ENCODE assay signal across 8 cellular contexts in the genomic region with DNA sequence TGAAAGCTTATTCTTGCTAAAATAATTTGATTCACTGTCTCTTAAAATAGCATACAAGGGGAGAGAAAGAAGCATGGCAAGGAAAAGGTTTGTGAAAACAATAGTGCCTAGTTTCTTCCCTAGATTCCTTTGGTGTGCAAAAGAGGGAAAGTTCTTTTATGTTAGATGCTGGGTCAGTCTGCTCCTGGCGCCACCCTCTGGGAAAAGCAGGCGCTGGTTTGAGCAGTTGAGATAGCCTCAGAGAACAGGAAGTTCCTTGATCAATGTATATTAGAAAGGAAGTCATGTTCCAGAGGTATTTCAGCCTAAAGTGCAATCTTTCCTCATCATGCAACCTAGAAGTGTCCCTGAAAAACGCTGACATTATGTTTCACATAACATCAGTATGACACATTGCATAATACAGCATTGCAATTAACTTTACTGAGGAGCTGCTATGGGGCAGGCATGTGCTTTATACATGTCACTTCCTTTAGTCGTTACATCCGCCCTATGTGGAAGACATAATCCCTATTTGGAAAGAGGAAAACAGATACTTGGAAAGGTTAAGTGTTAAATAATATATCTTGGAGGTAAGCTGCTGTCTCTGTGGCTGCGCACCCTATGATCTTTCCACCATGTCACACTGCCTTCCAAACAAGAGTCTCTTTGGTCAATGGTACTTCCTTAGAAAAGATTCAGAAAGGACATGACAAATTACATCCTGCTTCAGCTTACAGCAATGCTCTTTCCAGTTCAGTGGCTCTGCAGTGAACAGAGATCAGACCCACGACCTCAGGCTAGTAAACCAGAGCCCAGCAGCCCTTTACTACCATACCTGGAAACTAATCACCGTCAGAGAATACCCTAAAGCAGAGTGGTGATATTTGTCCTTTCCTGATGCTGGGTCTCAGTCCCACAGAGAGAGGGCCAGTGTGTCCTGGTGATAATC.
DNase-seq lines count a peak whose midpoint lies in the region; ATAC-seq and TF ChIP-seq lines count a peak whose summit lies in the region.

No MANE protein-coding gene starts in this region.

- no peaks in the 10 kb centered on the region for H3K27me3 ChIP-seq in esophagus squamous epithelium

- TF ChIP-seq CTCF in esophagus squamous epithelium (IDR thresholded peaks at IDR 0.05): peak in 2 of 6 experiments; percentile 11 to 31

- DNase-seq in COLO668 (lab: John Stamatoyannopoulos, UW; ENCODE audit: unreplicated experiment) (peak; percentile 25), HCEC 1CT (peak; percentile 16), SKM-1 treated with dmso at 0.1 percent for 144 hours (lab: John Stamatoyannopoulos, UW; ENCODE audit: unreplicated experiment) (peak; percentile 66), iris pigment epithelial cell (ENCODE audit: low read depth) (peak; percentile 15), esophagus squamous epithelium (lab: John Stamatoyannopoulos, UW) (no peak), activated gamma-delta T cell treated with Interleukin-2 at 50 U/mL for 16 hours (no peak)

- ATAC-seq in HG02623 (IDR thresholded peaks at IDR 0.05; ENCODE audit: unreplicated experiment): no peak
- ATAC-seq in HG03457 (IDR thresholded peaks at IDR 0.05; ENCODE audit: unreplicated experiment): no peak

- no peak overlapping the region for H3K27ac ChIP-seq in esophagus squamous epithelium

- TF ChIP-seq POLR2A in esophagus squamous epithelium (IDR thresholded peaks at IDR 0.05): no peak

- WGBS in esophagus squamous epithelium, 2 donors: 46 to 50% methylated on average over 7 to 8 of the region's 8 CpGs

- no peaks in the 10 kb centered on the region for H3K9me3 ChIP-seq in esophagus squamous epithelium

- H3K4me1 ChIP-seq in esophagus squamous epithelium: no peaks in the 10 kb centered on the region

- H3K4me3 ChIP-seq in esophagus squamous epithelium: no peak overlapping the region

- H3K36me3 ChIP-seq in esophagus squamous epithelium: no peaks in the 10 kb centered on the region

- intact Hi-C loops in esophagus squamous epithelium (cut with DNase I): no loop called here

Comparison
In these comparisons a context has a peak if more than half of its experiments do, and no peak if none do; other contexts are left out.
1. DNase-seq: peak in COLO668 (single experiment), HCEC 1CT (single experiment), SKM-1 treated with dmso at 0.1 percent for 144 hours (single experiment) and iris pigment epithelial cell (single experiment); none in esophagus squamous epithelium (single experiment) and activated gamma-delta T cell treated with Interleukin-2 at 50 U/mL for 16 hours (single experiment).